ENCODE assay signal across 13 cellular contexts in genomic region chr4:71694946-71695345, GRCh38.
DNase-seq lines count a peak whose midpoint lies in the region; TF ChIP-seq lines count a peak whose summit lies in the region.
"Had no signal": no experiment of that assay in that cellular context is flagged by ENCODE, and none has a peak within 500 bp of the region (broad histone marks: within the 10 kb centered on the region; RNA-seq: fewer than 3 reads in every experiment).

No MANE protein-coding gene starts in this region.

- H3K4me3 ChIP-seq in adipocyte (ENCODE audit: low read length): no peak overlapping the region
- H3K4me3 ChIP-seq: HAP-1, K562 had no signal

- H3K27ac Mint-ChIP-seq in osteocyte (ENCODE audit: unreplicated experiment) (peak overlapping the region; percentile 87), CD14-positive monocyte (no peak overlapping the region)
- H3K27ac Mint-ChIP-seq: CD4-positive, alpha-beta memory T cell had no signal

- no peak overlapping the region for H3K9ac ChIP-seq in adipocyte (ENCODE audit: low read length)

- H3K9me3 Mint-ChIP-seq in osteocyte (ENCODE audit: unreplicated experiment) (no peaks in the 10 kb centered on the region), CD14-positive monocyte (peaks cover 0 to 4% (median 0%) of the 10 kb centered on the region in 7 donors)
- H3K9me3 Mint-ChIP-seq: CD4-positive, alpha-beta memory T cell had no signal

- no peaks in the 10 kb centered on the region for H3K36me3 ChIP-seq in adipocyte (ENCODE audit: control insufficient read depth, insufficient read depth, low read length, severe bottlenecking)
- H3K36me3 ChIP-seq: HAP-1 had no signal

- H3K36me3 Mint-ChIP-seq in osteocyte (ENCODE audit: unreplicated experiment) (peaks cover 5% of the 10 kb centered on the region), CD14-positive monocyte (no peaks in the 10 kb centered on the region)
- H3K36me3 Mint-ChIP-seq: CD4-positive, alpha-beta memory T cell had no signal

- peaks cover 61% of the 10 kb centered on the region for H3K4me1 Mint-ChIP-seq in osteocyte (ENCODE audit: unreplicated experiment)
- H3K4me1 Mint-ChIP-seq in CD14-positive monocyte: no peaks in the 10 kb centered on the region
- H3K4me1 Mint-ChIP-seq: CD4-positive, alpha-beta memory T cell had no signal

- peaks cover 8% of the 10 kb centered on the region for H3K4me1 ChIP-seq in adipocyte (ENCODE audit: control insufficient read depth, insufficient read depth, low read length)
- H3K4me1 ChIP-seq: HAP-1 had no signal

- H3K4me3 Mint-ChIP-seq in osteocyte (ENCODE audit: unreplicated experiment): no peak overlapping the region
- H3K4me3 Mint-ChIP-seq in CD14-positive monocyte: no peak overlapping the region
- H3K4me3 Mint-ChIP-seq: CD4-positive, alpha-beta memory T cell had no signal

- DNase-seq in GM03348 (ENCODE audit: low spot score) (peak; percentile 5), adipocyte (ENCODE audit: low read depth) (peak; percentile 60), osteocyte (ENCODE audit: extremely low spot score, unreplicated experiment) (no peak), CD14-positive monocyte (ENCODE audit: low spot score) (no peak), nucleus accumbens (lab: John Stamatoyannopoulos, UW) (no peak), NCI-H1436 (lab: John Stamatoyannopoulos, UW) (no peak)
- DNase-seq: ACHN; AML-193; CD4-positive, alpha-beta memory T cell; DMS153; DMS79 treated with DMSO at 0.1 percent for 48 hours had no signal

- H3K9me3 ChIP-seq in adipocyte (ENCODE audit: control insufficient read depth, low read length): no peaks in the 10 kb centered on the region
- H3K9me3 ChIP-seq: HAP-1 had no signal

- no peaks in the 10 kb centered on the region for H3K27me3 Mint-ChIP-seq in osteocyte (ENCODE audit: unreplicated experiment)
- H3K27me3 Mint-ChIP-seq in CD14-positive monocyte (ENCODE audit: low read depth in 3 of 3): peaks cover 0 to 6% (median 4%) of the 10 kb centered on the region in 3 donors

- intact Hi-C loops in CD14-positive monocyte (cut with micrococcal nuclease): no loop called here

- TF ChIP-seq CTCF in osteocyte (IDR thresholded peaks at IDR 0.05) (no peak), CD14-positive monocyte (IDR thresholded peaks at IDR 0.05) (no peak)

- H3K27me3 ChIP-seq in adipocyte (replicated peaks; ENCODE audit: control insufficient read depth, insufficient read depth, low read length): peaks cover 5% of the 10 kb centered on the region

Comparison
In these comparisons a context has a peak if more than half of its experiments do, and no peak if none do; other contexts are left out.
1. DNase-seq: peak in GM03348 (single experiment) and adipocyte (single experiment); none in osteocyte (single experiment), CD14-positive monocyte (single experiment), nucleus accumbens (0 of 56) and NCI-H1436 (single experiment).